Comparison of ENCODE assay signal across 8 cellular contexts in the genomic region with DNA sequence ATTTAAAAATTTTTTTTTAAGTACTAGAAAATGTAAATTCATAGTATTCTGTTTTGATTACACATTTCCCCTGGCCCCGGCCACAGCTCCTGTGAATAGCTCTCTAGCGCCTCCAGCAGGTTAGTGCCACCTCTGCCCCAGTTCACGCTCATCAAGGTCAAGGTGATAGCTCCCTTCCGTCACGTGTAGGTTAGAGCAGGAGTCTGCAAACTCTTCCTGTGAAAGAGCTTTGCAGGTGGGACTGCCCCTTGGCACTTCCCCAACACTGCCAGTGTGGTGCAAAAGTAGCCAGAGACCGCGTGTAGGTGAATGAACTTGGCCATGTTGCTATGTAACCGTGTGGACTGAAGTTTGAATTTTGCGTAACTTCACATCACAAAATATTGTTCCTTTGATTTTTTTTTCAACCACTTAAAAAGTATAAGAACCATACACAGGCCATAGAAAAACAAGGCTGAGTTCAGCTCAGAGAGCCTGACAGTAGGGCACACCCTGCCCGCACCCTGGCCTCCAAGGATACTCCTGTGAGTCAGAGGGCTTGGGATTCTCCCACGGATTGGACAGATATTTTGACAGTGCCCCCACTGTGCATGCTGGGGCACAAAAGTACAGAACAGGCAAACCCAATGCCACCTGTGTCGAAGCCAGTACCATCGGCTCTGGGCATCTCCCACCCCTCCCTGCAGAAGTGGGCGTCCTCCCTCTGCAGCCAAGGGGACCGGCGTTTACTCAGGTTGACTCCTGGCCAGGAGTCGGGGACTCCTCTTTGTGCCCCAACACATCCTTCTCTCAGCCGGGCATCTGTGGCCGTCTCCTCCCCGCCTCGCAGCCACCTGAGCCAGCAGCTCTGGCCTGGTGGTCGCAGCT.
DNase-seq lines count a peak whose midpoint lies in the region; ATAC-seq and TF ChIP-seq lines count a peak whose summit lies in the region.

No MANE protein-coding gene starts in this region.

- no peak overlapping the region for H3K4me3 Mint-ChIP-seq in activated T-helper 2 cell treated with anti-CD3 and anti-CD28 coated beads, Interferon-gamma antibody, Interleukin-2, Interleukin-4, amounts not matched to agents 10 μg/mL and 5 μg/mL and 100 μg/mL, durations not matched to agents 14 hours and 24 hours and 36 hours (ENCODE audit: low read depth)

- H3K27me3 ChIP-seq in PC-3 (ENCODE audit: low read length): no peaks in the 10 kb centered on the region
- no peaks in the 10 kb centered on the region for H3K27me3 ChIP-seq in hepatocyte

- TF ChIP-seq CTCF in PC-3 (conservative IDR thresholded peaks at IDR 0.05; ENCODE audit: low read depth, low read length): peak; percentile 83
- TF ChIP-seq CTCF in hepatocyte (IDR thresholded peaks at IDR 0.05; ENCODE audit: poor library complexity): peak; percentile 50

- H3K36me3 ChIP-seq in PC-3 (ENCODE audit: low read depth, low read length) (peaks cover 14% of the 10 kb centered on the region), hepatocyte (replicated peaks; ENCODE audit: insufficient read depth, low read depth) (no peaks in the 10 kb centered on the region)

- H3K27me3 Mint-ChIP-seq in activated T-helper 2 cell treated with anti-CD3 and anti-CD28 coated beads, Interferon-gamma antibody, Interleukin-2, Interleukin-4, amounts not matched to agents 10 μg/mL and 5 μg/mL and 100 μg/mL, durations not matched to agents 14 hours and 24 hours and 36 hours (ENCODE audit: low read depth): no peaks in the 10 kb centered on the region

- H3K9ac ChIP-seq in PC-3 (ENCODE audit: low read length): no peak overlapping the region

- peak; percentile 34 to 52 for DNase-seq in SHP77 (lab: John Stamatoyannopoulos, UW)
- DNase-seq in SHP77 treated with DMSO at 0.1 percent for 48 hours (lab: John Stamatoyannopoulos, UW): no peak
- DNase-seq in PC-3: peak; percentile 60
- peak; percentile 72 for DNase-seq in activated T-helper 2 cell treated with anti-CD3 and anti-CD28 coated beads, Interferon-gamma antibody, Interleukin-2, Interleukin-4, amounts not matched to agents 10 μg/mL and 5 μg/mL and 100 μg/mL, durations not matched to agents 14 hours and 24 hours and 36 hours (ENCODE audit: low spot score)
- peak; percentile 62 for DNase-seq in hepatocyte (ENCODE audit: low spot score)
- DNase-seq in stimulated activated CD4-positive, alpha-beta T cell treated with anti-CD3 and anti-CD28 coated beads, TNF-alpha, amount 100 ng/mL, for 24 hours (ENCODE audit: low read depth in 3 of 3): peak; percentile 71 to 81 (median 72)
- DNase-seq in epidermal melanocyte (ENCODE audit: insufficient read length, low spot score): no peak

- ATAC-seq in PC-3 (peak; percentile 37; the same call in 1 of the 2 replicates), GM21529 (IDR thresholded peaks at IDR 0.05; ENCODE audit: unreplicated experiment) (no peak)

- H3K9me2 ChIP-seq in PC-3 (replicated peaks; ENCODE audit: low read length): no peaks in the 10 kb centered on the region
- no peaks in the 10 kb centered on the region for H3K9me2 ChIP-seq in hepatocyte (replicated peaks; ENCODE audit: insufficient read depth)

- intact Hi-C loops in PC-3 (cut with micrococcal nuclease): loop anchor here (10.0 kb wide), 1 partner anchor 445 kb away; no protein-coding TSS in a partner anchor
- intact Hi-C loops in activated T-helper 2 cell treated with anti-CD3 and anti-CD28 coated beads, Interferon-gamma antibody, Interleukin-2, Interleukin-4, amounts not matched to agents 10 μg/mL and 5 μg/mL and 100 μg/mL, durations not matched to agents 14 hours and 24 hours and 36 hours (cut with micrococcal nuclease): no loop called here

- no peaks in the 10 kb centered on the region for H3K9me3 Mint-ChIP-seq in activated T-helper 2 cell treated with anti-CD3 and anti-CD28 coated beads, Interferon-gamma antibody, Interleukin-2, Interleukin-4, amounts not matched to agents 10 μg/mL and 5 μg/mL and 100 μg/mL, durations not matched to agents 14 hours and 24 hours and 36 hours

- peak overlapping the region; percentile 22 for H3K27ac Mint-ChIP-seq in activated T-helper 2 cell treated with anti-CD3 and anti-CD28 coated beads, Interferon-gamma antibody, Interleukin-2, Interleukin-4, amounts not matched to agents 10 μg/mL and 5 μg/mL and 100 μg/mL, durations not matched to agents 14 hours and 24 hours and 36 hours

- H3K4me1 ChIP-seq in PC-3 (ENCODE audit: insufficient read depth, low read length): no peaks in the 10 kb centered on the region
- H3K4me1 ChIP-seq in hepatocyte (ENCODE audit: insufficient read depth): no peaks in the 10 kb centered on the region

- peaks cover 70% of the 10 kb centered on the region for H3K36me3 Mint-ChIP-seq in activated T-helper 2 cell treated with anti-CD3 and anti-CD28 coated beads, Interferon-gamma antibody, Interleukin-2, Interleukin-4, amounts not matched to agents 10 μg/mL and 5 μg/mL and 100 μg/mL, durations not matched to agents 14 hours and 24 hours and 36 hours (ENCODE audit: low read depth)

- H3K27ac ChIP-seq in PC-3 (ENCODE audit: low read length) (no peak overlapping the region), hepatocyte (no peak overlapping the region)

- H4K20me1 ChIP-seq in PC-3 (ENCODE audit: low read length): no peaks in the 10 kb centered on the region
- no peaks in the 10 kb centered on the region for H4K20me1 ChIP-seq in hepatocyte (ENCODE audit: insufficient read depth, poor library complexity, severe bottlenecking)

- 85% methylated on average over 22 of the region's 22 CpGs for WGBS in hepatocyte (ENCODE audit: low lambda C conversion rate, missing lambda C conversion rate)

- POLR2A ChIA-PET in PC-3 (lab: Charles Lee; ENCODE audit: unreplicated experiment): no interaction called here

- no peak overlapping the region for H3K4me3 ChIP-seq in PC-3 (ENCODE audit: low read length)
- no peak overlapping the region for H3K4me3 ChIP-seq in hepatocyte

- 0 out of 2 replicates have a peak, but pooled peaks cover 4% of the 10 kb centered on the region for H3K79me2 ChIP-seq in PC-3 (ENCODE audit: low read length)
- no peaks in the 10 kb centered on the region for H3K79me2 ChIP-seq in hepatocyte

- no TSS peak for BruUV-seq in PC-3 (replicated peaks; lab: Mats Ljungman, UMichigan)

- H3K9me3 ChIP-seq in PC-3 (ENCODE audit: low read length): no peaks in the 10 kb centered on the region
- no peaks in the 10 kb centered on the region for H3K9me3 ChIP-seq in hepatocyte (ENCODE audit: low read depth)

- H2AFZ ChIP-seq in PC-3 (ENCODE audit: low read length): no peak overlapping the region
- H2AFZ ChIP-seq in hepatocyte: no peak overlapping the region

- CTCF ChIA-PET in PC-3 (lab: Charles Lee): no interaction called here

- H3F3A ChIP-seq in PC-3 (ENCODE audit: low read length, unreplicated experiment): no peaks in the 10 kb centered on the region

- peaks cover 48% of the 10 kb centered on the region for H3K4me1 Mint-ChIP-seq in activated T-helper 2 cell treated with anti-CD3 and anti-CD28 coated beads, Interferon-gamma antibody, Interleukin-2, Interleukin-4, amounts not matched to agents 10 μg/mL and 5 μg/mL and 100 μg/mL, durations not matched to agents 14 hours and 24 hours and 36 hours (ENCODE audit: low read depth)

- H3K4me2 ChIP-seq in PC-3 (ENCODE audit: low read length) (no peak overlapping the region), hepatocyte (no peak overlapping the region)

Comparison
In these comparisons a context has a peak if more than half of its experiments do, and no peak if none do; other contexts are left out.
1. DNase-seq: peak in SHP77 (2 of 2), PC-3 (single experiment), activated T-helper 2 cell treated with anti-CD3 and anti-CD28 coated beads, Interferon-gamma antibody, Interleukin-2, Interleukin-4, amounts not matched to agents 10 μg/mL and 5 μg/mL and 100 μg/mL, durations not matched to agents 14 hours and 24 hours and 36 hours (single experiment), hepatocyte (single experiment) and stimulated activated CD4-positive, alpha-beta T cell treated with anti-CD3 and anti-CD28 coated beads, TNF-alpha, amount 100 ng/mL, for 24 hours (3 of 3); none in SHP77 treated with DMSO at 0.1 percent for 48 hours (single experiment) and epidermal melanocyte (single experiment).